In the genomic region with DNA sequence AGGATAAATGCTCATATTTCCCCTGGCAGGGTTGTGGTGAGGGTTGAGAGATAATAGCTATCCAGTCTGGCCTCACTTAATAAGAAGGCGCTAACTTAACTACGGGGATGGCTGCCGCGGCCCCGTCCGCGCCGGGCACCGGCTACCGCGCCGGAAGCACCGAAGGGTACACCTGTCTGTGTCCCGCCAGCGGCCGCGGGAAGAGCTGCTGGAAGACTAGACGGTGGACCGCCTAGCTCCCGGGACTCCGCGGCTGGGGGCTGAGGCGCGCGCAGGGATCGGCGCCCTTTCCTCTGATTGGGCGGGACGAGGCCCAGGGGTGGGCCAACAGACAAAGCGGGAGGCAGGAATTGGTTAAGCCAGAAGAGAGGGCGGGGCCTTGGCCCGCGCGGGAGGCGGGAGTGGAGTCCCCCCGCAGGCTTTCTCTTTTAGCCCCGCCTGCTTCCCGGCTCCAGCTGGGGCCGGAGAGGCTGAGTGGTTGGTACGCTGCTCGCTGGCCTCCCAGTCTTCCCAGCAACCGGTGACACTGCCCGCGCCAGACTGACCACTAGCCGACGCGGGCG, we compare ENCODE assay signal across 8 cellular contexts.
DNase-seq lines count a peak whose midpoint lies in the region; ATAC-seq lines count a peak whose summit lies in the region.

ZNF672 (plus strand) TSS at position 431 of the 563 bp plus-strand sequence. CDS start 9,051 bp downstream, outside the sequence.

- H3K27ac ChIP-seq in caudate nucleus (ENCODE audit: low read depth, low read length) = peak within 1 kb of the TSS; percentile 100

- ATAC-seq in GM19043 (IDR thresholded peaks at IDR 0.05; ENCODE audit: low read depth, unreplicated experiment) (peak; percentile 74), HG03354 (IDR thresholded peaks at IDR 0.05; ENCODE audit: poor library complexity, severe bottlenecking, unreplicated experiment) (peak; percentile 83)

- peak; percentile 97 for DNase-seq in AG20443 (ENCODE audit: low spot score)
- DNase-seq in NCI-H446 (lab: John Stamatoyannopoulos, UW) = peak; percentile 95 to 98
- DNase-seq in activated CD4-positive, CD25-positive, alpha-beta regulatory T cell (lab: John Stamatoyannopoulos, UW) = peak; percentile 64 to 87 (median 87)
- DNase-seq in caudate nucleus (lab: John Stamatoyannopoulos, UW) = peak; percentile 60 to 99 (median 97)
- peak; percentile 98 for DNase-seq in iris pigment epithelial cell (ENCODE audit: low read depth)
- peak; percentile 87 to 92 for DNase-seq in stimulated activated CD4-positive, alpha-beta T cell treated with anti-CD3 and anti-CD28 coated beads, Interleukin-12 subunit alpha, Interleukin-12 subunit beta, amount 100 ng/mL, for 24 hours (ENCODE audit: low read depth in 2 of 2)

Comparison
In these comparisons a context has a peak if more than half of its experiments do, and no peak if none do; other contexts are left out.
1. Peak in every context shown above with its lines: DNase-seq, ATAC-seq and H3K27ac ChIP-seq.